In genomic region chr2:237321746-237322145, GRCh38 we compare ENCODE assay signal across 14 cellular contexts.
A peak's percentile ranks its signal among the peaks of the same experiment; 100 is the strongest.
DNase-seq lines count a peak whose midpoint lies in the region; ATAC-seq, FAIRE-seq and TF ChIP-seq lines count a peak whose summit lies in the region.
"Had no signal": no experiment of that assay in that cellular context is flagged by ENCODE, and none has a peak within 500 bp of the region (broad histone marks: within the 10 kb centered on the region; RNA-seq: fewer than 3 reads in every experiment).

No MANE protein-coding gene starts in this region.

- no peak overlapping the region for H2BK15ac ChIP-seq in H1 (ENCODE audit: low read length)

- intact Hi-C loops in right cardiac atrium (cut with DNase I) (loop anchor here in 1 of 4 donors (10.0 kb wide), 1 partner anchor 157 kb away; no protein-coding TSS in a partner anchor), upper lobe of right lung (cut with DNase I) (no loop called here)

- no peak overlapping the region for H4K5ac ChIP-seq in H1 (ENCODE audit: insufficient read length, low read depth, low read length)

- H3K9ac ChIP-seq in H1 (replicated peaks in 1 of 4; ENCODE audit: extremely low read depth in 1 of 4, low read depth in 3 of 4, low read length in 3 of 4) (no peak overlapping the region), rectal smooth muscle tissue (ENCODE audit: low read length) (no peak overlapping the region)

- no peak for TF ChIP-seq RAD21 in H1 (IDR thresholded peaks at IDR 0.05 in 1 of 2, conservative IDR thresholded peaks at IDR 0.05 in 1 of 2; ENCODE audit: low read depth in 2 of 2, low read length in 2 of 2)

- H3K27me3 ChIP-seq in H1 (replicated peaks in 1 of 4; ENCODE audit: control insufficient read depth in 3 of 4, extremely low read depth in 1 of 4, insufficient read depth in 3 of 4, low read length in 3 of 4) (no peaks in the 10 kb centered on the region; a peak in 1 of 7 replicates), right cardiac atrium (ENCODE audit: control insufficient read depth, insufficient read depth) (no peaks in the 10 kb centered on the region), rectal smooth muscle tissue (ENCODE audit: control insufficient read depth, insufficient read depth, low read length) (no peaks in the 10 kb centered on the region), upper lobe of right lung (no peaks in the 10 kb centered on the region)
- H3K27me3 ChIP-seq: body of pancreas, pancreas had no signal

- H3K27ac ChIP-seq in H1 (ENCODE audit: low read depth, low read length) (no peak overlapping the region), right cardiac atrium (ENCODE audit: low read length) (peak overlapping the region; percentile 57), rectal smooth muscle tissue (ENCODE audit: low read depth, low read length) (peak overlapping the region; percentile 97), upper lobe of right lung (peak overlapping the region; percentile 58), caudate nucleus (ENCODE audit: low read depth, low read length) (no peak overlapping the region)

- ATAC-seq in right cardiac atrium (peak; percentile 22 to 49), upper lobe of right lung (no peak), esophagus mucosa (no peak)
- ATAC-seq: body of pancreas had no signal

- no peak overlapping the region for H3K18ac ChIP-seq in H1 (ENCODE audit: extremely low read depth, low read length)

- CTCF ChIA-PET in H1 (lab: Charles Lee; ENCODE audit: partially characterized antibody), result interaction anchor here (0.7 to 4.2 kb wide), 13 partner anchors 9 to 211 kb away, joined by 3 to 32 read pairs (median 4); no protein-coding TSS in a partner anchor

- no peaks in the 10 kb centered on the region for H3K36me3 ChIP-seq in H1 (ENCODE audit: control insufficient read depth in 2 of 4, insufficient read depth in 4 of 4, low read length in 3 of 4)
- peaks cover 4% of the 10 kb centered on the region for H3K36me3 ChIP-seq in rectal smooth muscle tissue (ENCODE audit: control insufficient read depth, insufficient read depth, low read length)
- no peaks in the 10 kb centered on the region for H3K36me3 ChIP-seq in upper lobe of right lung
- H3K36me3 ChIP-seq: pancreas had no signal

- no peak overlapping the region for H2BK5ac ChIP-seq in H1 (ENCODE audit: low read depth, low read length)

- H3K23me2 ChIP-seq in H1 (ENCODE audit: low read depth, low read length), result no peaks in the 10 kb centered on the region

- POLR2A ChIA-PET in H1 (lab: Charles Lee; ENCODE audit: partially characterized antibody), result no interaction called here

- FAIRE-seq in H1 (lab: Jason Lieb, UNC), result no peak
- FAIRE-seq: kidney, pancreas had no signal

- no peak overlapping the region for H4K91ac ChIP-seq in H1 (replicated peaks; ENCODE audit: insufficient read length, low read length)

- no peaks in the 10 kb centered on the region for H4K20me1 ChIP-seq in H1 (replicated peaks in 1 of 2; ENCODE audit: control insufficient read depth in 1 of 2, insufficient read depth in 2 of 2, low read length in 2 of 2)

- H2BK20ac ChIP-seq in H1 (ENCODE audit: low read length), result no peak overlapping the region

- 0 out of 2 replicates have a peak overlapping the region, but pooled peaks have one; percentile 42 for H2AK5ac ChIP-seq in H1 (ENCODE audit: low read depth, low read length)

- H3K4me3 ChIP-seq in H1 (ENCODE audit: extremely low read depth in 1 of 4, insufficient read depth in 2 of 4, low read depth in 3 of 4, low read length in 4 of 4) (no peak overlapping the region), right cardiac atrium (ENCODE audit: low read length) (no peak overlapping the region), rectal smooth muscle tissue (ENCODE audit: low read length) (no peak overlapping the region), upper lobe of right lung (no peak overlapping the region)
- H3K4me3 ChIP-seq: body of pancreas, pancreas had no signal

- H4K8ac ChIP-seq in H1 (ENCODE audit: extremely low read depth, insufficient read depth, low read length), result no peak overlapping the region

- no peaks in the 10 kb centered on the region for H3K79me1 ChIP-seq in H1 (ENCODE audit: low read depth, low read length)

- TF ChIP-seq CTCF in H1 (IDR thresholded peaks at IDR 0.05; ENCODE audit: control extremely low read depth in 1 of 3, insufficient read depth in 1 of 3, low read depth in 1 of 3, low read length in 3 of 3) (no peak), upper lobe of right lung (IDR thresholded peaks at IDR 0.05) (no peak)

- H2AFZ ChIP-seq in H1 (ENCODE audit: low read length), result no peak overlapping the region

- H3K4ac ChIP-seq in H1 (replicated peaks; ENCODE audit: insufficient read length, low read depth, low read length), result no peak overlapping the region

- H3K4me1 ChIP-seq in H1 (replicated peaks in 1 of 4; ENCODE audit: control insufficient read depth in 3 of 4, insufficient read depth in 4 of 4, low read length in 3 of 4), result no peaks in the 10 kb centered on the region; a peak in 1 of 7 replicates
- H3K4me1 ChIP-seq in right cardiac atrium (ENCODE audit: control insufficient read depth, insufficient read depth, low read length), result peaks cover 10% of the 10 kb centered on the region
- peaks cover 87% of the 10 kb centered on the region for H3K4me1 ChIP-seq in rectal smooth muscle tissue (ENCODE audit: control insufficient read depth, insufficient read depth, low read length)
- H3K4me1 ChIP-seq in upper lobe of right lung, result peaks cover 4% of the 10 kb centered on the region
- H3K4me1 ChIP-seq: body of pancreas, pancreas had no signal

- H3K9me3 ChIP-seq in H1 (ENCODE audit: insufficient read depth in 2 of 2, low read depth in 1 of 2, low read length in 1 of 2) (no peaks in the 10 kb centered on the region), right cardiac atrium (ENCODE audit: control insufficient read depth, low read length) (no peaks in the 10 kb centered on the region), upper lobe of right lung (no peaks in the 10 kb centered on the region)
- H3K9me3 ChIP-seq: body of pancreas, pancreas had no signal

- no peak overlapping the region for H3K23ac ChIP-seq in H1 (ENCODE audit: insufficient read length)

- TF ChIP-seq POLR2A in H1 (IDR thresholded peaks at IDR 0.05; ENCODE audit: control extremely low read depth in 1 of 2, low read depth in 2 of 2, low read length in 2 of 2), result no peak

- no peak overlapping the region for H2BK120ac ChIP-seq in H1 (replicated peaks; ENCODE audit: low read depth, low read length)

- no peak for TF ChIP-seq EP300 in H1 (IDR thresholded peaks at IDR 0.05; ENCODE audit: borderline replicate concordance in 1 of 2, low read depth in 2 of 2, low read length in 2 of 2)

- DNase-seq in H1 (ENCODE audit: low read depth in 1 of 2, low spot score in 2 of 2), result no peak
- no peak for DNase-seq in right cardiac atrium
- no peak for DNase-seq in upper lobe of right lung
- no peak for DNase-seq in RPMI8226
- DNase-seq in caudate nucleus (lab: John Stamatoyannopoulos, UW), result no peak
- DNase-seq: activated naive CD4-positive, alpha-beta T cell; hippocampal formation; kidney; NCI-H1417 treated with DMSO at 0.1 percent for 48 hours; NCI-H748 treated with DMSO at 0.1 percent for 48 hours; pancreas had no signal

- no peak overlapping the region for H2BK12ac ChIP-seq in H1 (ENCODE audit: low read depth, low read length)

- H3K14ac ChIP-seq in H1 (ENCODE audit: insufficient read length), result no peak overlapping the region

- H3K56ac ChIP-seq in H1 (replicated peaks; ENCODE audit: insufficient read length, low read depth, low read length), result no peak overlapping the region

- WGBS in H1 (ENCODE audit: extremely low coverage in 1 of 2, insufficient coverage in 1 of 2, insufficient read length in 1 of 2, insufficient replicate concordance in 2 of 2, low coverage in 1 of 2, low lambda C conversion rate in 2 of 2, missing lambda C conversion rate in 1 of 2), 2 experiments, result 92% methylated on average over 7 of the region's 7 CpGs; no CpG with 5 or more reads in 1 of the 2 experiments
- WGBS in right cardiac atrium, result 74% methylated on average over 7 of the region's 7 CpGs

- H3K4me2 ChIP-seq in H1 (ENCODE audit: insufficient read depth in 1 of 2, low read depth in 2 of 2, low read length in 2 of 2), result no peak overlapping the region

- no peaks in the 10 kb centered on the region for H3K79me2 ChIP-seq in H1 (ENCODE audit: control insufficient read depth in 1 of 2, insufficient read depth in 2 of 2, low read length in 2 of 2)

TF ChIP-seq in H1, 55 proteins besides CTCF, POLR2A, EP300 and RAD21:
- no peak for TF ChIP-seq CBX8 (IDR thresholded peaks at IDR 0.05; ENCODE audit: borderline replicate concordance, low read depth, low read length)
- TF ChIP-seq RFX5 (IDR thresholded peaks at IDR 0.05; ENCODE audit: borderline replicate concordance, low read depth, low read length), result no peak

Comparison
In these comparisons a context has a peak if more than half of its experiments do, and no peak if none do; other contexts are left out.
1. H3K27ac ChIP-seq: peak in right cardiac atrium (single experiment), rectal smooth muscle tissue (single experiment) and upper lobe of right lung (single experiment); none in H1 (single experiment) and caudate nucleus (single experiment).
2. ATAC-seq: peak in right cardiac atrium (2 of 2); none in upper lobe of right lung (single experiment) and esophagus mucosa (single experiment).